In genomic region chr16:1300664-1301476, GRCh38 we compare ENCODE assay signal across 9 cellular contexts. TPM values are rescaled to one million over a fixed set of nuclear protein-coding genes. Genes with fewer than 3 reads are reported as not detected.
DNase-seq lines count a peak whose midpoint lies in the region; ATAC-seq, FAIRE-seq and TF ChIP-seq lines count a peak whose summit lies in the region.
"Had no signal": no experiment of that assay in that cellular context is flagged by ENCODE, and none has a peak within 500 bp of the region (broad histone marks: within the 10 kb centered on the region; RNA-seq: fewer than 3 reads in every experiment).

No MANE protein-coding gene starts in this region.

- H2AK5ac ChIP-seq in H1 (ENCODE audit: low read depth, low read length): peak overlapping the region; percentile 39; the same call in 1 of the 2 replicates

- CTCF ChIA-PET in activated CD8-positive, alpha-beta T cell treated with anti-CD3 and anti-CD28 coated beads, Interleukin-2, amount 10 ng/mL, durations not matched to agents 7 days and 5 days (lab: Charles Lee): interaction anchor here (1.0 to 1.5 kb wide), 4 partner anchors 10 to 42 kb away, joined by 3 to 7 read pairs (median 4); no protein-coding TSS in a partner anchor
- CTCF ChIA-PET in H1 (lab: Charles Lee; ENCODE audit: partially characterized antibody): interaction anchor here (0.6 to 3.3 kb wide), 21 partner anchors 10 to 468 kb away, joined by 3 to 35 read pairs (median 4); no protein-coding TSS in a partner anchor

- peak; percentile 95 for DNase-seq in GM12892 (ENCODE audit: insufficient read length)
- DNase-seq in NCI-H345 (lab: John Stamatoyannopoulos, UW): peak; percentile 28
- peak; percentile 80 for DNase-seq in activated CD8-positive, alpha-beta T cell treated with anti-CD3 and anti-CD28 coated beads, Interleukin-2, amount 10 ng/mL, durations not matched to agents 7 days and 5 days
- peak in 1 of 2 experiments; percentile 94 for DNase-seq in H1 (ENCODE audit: low read depth in 1 of 2, low spot score in 2 of 2)
- peak; percentile 56 for DNase-seq in mucosa of gallbladder (ENCODE audit: low spot score)
- DNase-seq in stimulated activated CD8-positive, alpha-beta memory T cell treated with anti-CD3 and anti-CD28 coated beads, Interleukin-4, amount 100 ng/mL, for 48 hours: peak; percentile 88
- DNase-seq in cerebellar nuclear complex (lab: John Stamatoyannopoulos, UW): no peak

- H3K36me3 Mint-ChIP-seq in activated CD8-positive, alpha-beta T cell treated with anti-CD3 and anti-CD28 coated beads, Interleukin-2, amount 10 ng/mL, durations not matched to agents 7 days and 5 days (ENCODE audit: low read depth): no peaks in the 10 kb centered on the region

- H3K79me1 ChIP-seq in H1 (ENCODE audit: low read depth, low read length): no peaks in the 10 kb centered on the region; the same call in 1 of the 2 replicates

- POLR2A ChIA-PET in activated CD8-positive, alpha-beta T cell treated with anti-CD3 and anti-CD28 coated beads, Interleukin-2, amount 10 ng/mL, durations not matched to agents 7 days and 5 days (lab: Charles Lee): interaction anchor here (1.1 kb wide), 1 partner anchor 8 kb away, joined by 3 read pairs; no protein-coding TSS in a partner anchor
- POLR2A ChIA-PET in H1 (lab: Charles Lee; ENCODE audit: partially characterized antibody): interaction anchor here (1.2 to 3.3 kb wide), 5 partner anchors 8 to 31 kb away, joined by 3 to 18 read pairs (median 5); partner anchors contain the start of gene UBE2I

- H2BK15ac ChIP-seq in H1 (ENCODE audit: low read length): 0 out of 2 replicates have a peak overlapping the region, but pooled peaks have one; percentile 46

- peaks cover 2% of the 10 kb centered on the region for H3K27me3 Mint-ChIP-seq in activated CD8-positive, alpha-beta T cell treated with anti-CD3 and anti-CD28 coated beads, Interleukin-2, amount 10 ng/mL, durations not matched to agents 7 days and 5 days (ENCODE audit: low read depth)

- H3K36me3 ChIP-seq in H1 (ENCODE audit: control insufficient read depth in 2 of 4, insufficient read depth in 4 of 4, low read length in 3 of 4): no peaks in the 10 kb centered on the region

- H3K9ac ChIP-seq in H1 (replicated peaks in 1 of 4; ENCODE audit: extremely low read depth in 1 of 4, low read depth in 3 of 4, low read length in 3 of 4): no peak overlapping the region

- peak; percentile 90 for ATAC-seq in activated CD8-positive, alpha-beta T cell treated with anti-CD3 and anti-CD28 coated beads, Interleukin-2, amount 10 ng/mL, durations not matched to agents 7 days and 5 days
- ATAC-seq in HG02970 (IDR thresholded peaks at IDR 0.05; ENCODE audit: low FRiP score, unreplicated experiment): no peak

- peak overlapping the region in 1 of 4 experiments; percentile 29; a peak in 1 of 8 replicates for H3K4me3 ChIP-seq in H1 (ENCODE audit: extremely low read depth in 1 of 4, insufficient read depth in 2 of 4, low read depth in 3 of 4, low read length in 4 of 4)

- no peak overlapping the region for H2BK120ac ChIP-seq in H1 (replicated peaks; ENCODE audit: low read depth, low read length)

- H4K8ac ChIP-seq in H1 (ENCODE audit: extremely low read depth, insufficient read depth, low read length): peak overlapping the region; percentile 21; the same call in 1 of the 2 replicates

- H3K9me3 ChIP-seq in H1 (ENCODE audit: insufficient read depth in 2 of 2, low read depth in 1 of 2, low read length in 1 of 2): no peaks in the 10 kb centered on the region

- H3K9me3 Mint-ChIP-seq in activated CD8-positive, alpha-beta T cell treated with anti-CD3 and anti-CD28 coated beads, Interleukin-2, amount 10 ng/mL, durations not matched to agents 7 days and 5 days (ENCODE audit: insufficient read depth): no peaks in the 10 kb centered on the region

- peak overlapping the region; percentile 90 for H2BK20ac ChIP-seq in H1 (ENCODE audit: low read length)

- no peak overlapping the region for H3K4ac ChIP-seq in H1 (replicated peaks; ENCODE audit: insufficient read length, low read depth, low read length)

- H3K27ac ChIP-seq in H1 (ENCODE audit: low read depth, low read length): no peak overlapping the region

- H4K20me1 ChIP-seq in H1 (replicated peaks in 1 of 2; ENCODE audit: control insufficient read depth in 1 of 2, insufficient read depth in 2 of 2, low read length in 2 of 2): no peaks in the 10 kb centered on the region

- no peak overlapping the region for H3K4me3 Mint-ChIP-seq in activated CD8-positive, alpha-beta T cell treated with anti-CD3 and anti-CD28 coated beads, Interleukin-2, amount 10 ng/mL, durations not matched to agents 7 days and 5 days

- no peak overlapping the region for H4K5ac ChIP-seq in H1 (ENCODE audit: insufficient read length, low read depth, low read length)

- peak; percentile 69 to 98 (median 87) for TF ChIP-seq CTCF in H1 (IDR thresholded peaks at IDR 0.05; ENCODE audit: control extremely low read depth in 1 of 3, insufficient read depth in 1 of 3, low read depth in 1 of 3, low read length in 3 of 3)

- TF ChIP-seq RAD21 in H1 (IDR thresholded peaks at IDR 0.05 in 1 of 2, conservative IDR thresholded peaks at IDR 0.05 in 1 of 2; ENCODE audit: low read depth in 2 of 2, low read length in 2 of 2): peak; percentile 38 to 55

- TF ChIP-seq POLR2A in GM12892 (IDR thresholded peaks at IDR 0.05; ENCODE audit: low read depth, low read length) (no peak), H1 (IDR thresholded peaks at IDR 0.05; ENCODE audit: control extremely low read depth in 1 of 2, low read depth in 2 of 2, low read length in 2 of 2) (no peak)

- H3K27me3 ChIP-seq in H1 (replicated peaks in 1 of 4; ENCODE audit: control insufficient read depth in 3 of 4, extremely low read depth in 1 of 4, insufficient read depth in 3 of 4, low read length in 3 of 4): no peaks in the 10 kb centered on the region

- peaks cover 0 to 16% (median 12%) of the 10 kb centered on the region in 4 experiments; a peak in 6 of 7 replicates for H3K4me1 ChIP-seq in H1 (replicated peaks in 1 of 4; ENCODE audit: control insufficient read depth in 3 of 4, insufficient read depth in 4 of 4, low read length in 3 of 4)

- peaks cover 2% of the 10 kb centered on the region; the same call in 1 of the 2 replicates for H3K23me2 ChIP-seq in H1 (ENCODE audit: low read depth, low read length)

- H2BK5ac ChIP-seq in H1 (ENCODE audit: low read depth, low read length): no peak overlapping the region

- no peak overlapping the region for H2AFZ ChIP-seq in H1 (ENCODE audit: low read length)

- H3K14ac ChIP-seq in H1 (ENCODE audit: insufficient read length): no peak overlapping the region

- H3K4me1 Mint-ChIP-seq in activated CD8-positive, alpha-beta T cell treated with anti-CD3 and anti-CD28 coated beads, Interleukin-2, amount 10 ng/mL, durations not matched to agents 7 days and 5 days (ENCODE audit: low read depth): peaks cover 34% of the 10 kb centered on the region

- H3K18ac ChIP-seq in H1 (ENCODE audit: extremely low read depth, low read length): peak overlapping the region; percentile 60; the same call in 1 of the 2 replicates

- no peak overlapping the region for H4K91ac ChIP-seq in H1 (replicated peaks; ENCODE audit: insufficient read length, low read length)

- no peak overlapping the region for H3K23ac ChIP-seq in H1 (ENCODE audit: insufficient read length)

- H3K4me2 ChIP-seq in H1 (ENCODE audit: insufficient read depth in 1 of 2, low read depth in 2 of 2, low read length in 2 of 2): peak overlapping the region in 1 of 2 experiments; percentile 55; a peak in 3 of 4 replicates

- no peak for TF ChIP-seq EP300 in H1 (IDR thresholded peaks at IDR 0.05; ENCODE audit: borderline replicate concordance in 1 of 2, low read depth in 2 of 2, low read length in 2 of 2)

- no peak overlapping the region for H3K56ac ChIP-seq in H1 (replicated peaks; ENCODE audit: insufficient read length, low read depth, low read length)

- H3K79me2 ChIP-seq in H1 (ENCODE audit: control insufficient read depth in 1 of 2, insufficient read depth in 2 of 2, low read length in 2 of 2): no peaks in the 10 kb centered on the region

- H3K27ac Mint-ChIP-seq in activated CD8-positive, alpha-beta T cell treated with anti-CD3 and anti-CD28 coated beads, Interleukin-2, amount 10 ng/mL, durations not matched to agents 7 days and 5 days: no peak overlapping the region

- 33% methylated on average over 30 of the region's 42 CpGs; no CpG with 5 or more reads in 1 of the 2 experiments for WGBS in H1 (ENCODE audit: extremely low coverage in 1 of 2, insufficient coverage in 1 of 2, insufficient read length in 1 of 2, insufficient replicate concordance in 2 of 2, low coverage in 1 of 2, low lambda C conversion rate in 2 of 2, missing lambda C conversion rate in 1 of 2), 2 experiments

- FAIRE-seq in GM12892 (lab: Jason Lieb, UNC) (peak; percentile 89), H1 (lab: Jason Lieb, UNC) (no peak)

- H2BK12ac ChIP-seq in H1 (ENCODE audit: low read depth, low read length): peak overlapping the region; percentile 33; the same call in 1 of the 2 replicates

RNA-seq across cellular contexts. Expression of gene UBE2I, which starts 8.6 kb away (rescaled TPM):
- 148 TPM for polyA plus RNA-seq in GM12892 (2012; ENCODE audit: missing spikeins)
- total RNA-seq in activated CD8-positive, alpha-beta T cell treated with anti-CD3 and anti-CD28 coated beads, Interleukin-2, amount 10 ng/mL, durations not matched to agents 7 days and 5 days: 100 to 1,000 TPM; 207 to 237 TPM
- total RNA-seq in H1 (2021; fragmentation: NEBNext Ultra II Directional; extraction: Animal tissue kit (Norgen Biotek cat#: 25700)): 268 and 272 TPM in 2 replicates
- polyA plus RNA-seq in H1 (2011; rRNA removed): 148 and 162 TPM in 2 replicates
- 142 TPM for polyA plus RNA-seq in H1 (2011; cell fraction: cytosol; rRNA removed)
- 143 TPM for polyA plus RNA-seq in H1 (2011; cell fraction: nucleus; rRNA removed)
- 186 to 197 TPM (median 190 TPM) in 4 replicates for polyA plus RNA-seq in H1 (2012, experiment 1 of 2)
- polyA plus RNA-seq in H1 (2012, experiment 2 of 2): 278 TPM
- 202 TPM for polyA plus RNA-seq in H1 (2013, experiment 1 of 2)
- 204 TPM for polyA plus RNA-seq in H1 (2013, experiment 2 of 2)
- polyA minus RNA-seq in H1 (2011; rRNA and poly(A)+ RNA removed): 87.2 and 89.0 TPM in 2 replicates
- polyA minus RNA-seq in H1 (2011; cell fraction: cytosol; rRNA and poly(A)+ RNA removed): 84.7 TPM
- 99.4 TPM for polyA minus RNA-seq in H1 (2011; cell fraction: nucleus; rRNA and poly(A)+ RNA removed)
- 100 TPM for total RNA-seq in mucosa of gallbladder

RNA-seq across cellular contexts. Expression of gene BAIAP3, which starts 32.6 kb away (rescaled TPM):
- polyA plus RNA-seq in GM12892 (2012; ENCODE audit: missing spikeins): 0.36 TPM
- total RNA-seq in activated CD8-positive, alpha-beta T cell treated with anti-CD3 and anti-CD28 coated beads, Interleukin-2, amount 10 ng/mL, durations not matched to agents 7 days and 5 days: under 1 TPM; 0.24 to 0.63 TPM
- 6.8 and 7.9 TPM in 2 replicates for total RNA-seq in H1 (2021; fragmentation: NEBNext Ultra II Directional; extraction: Animal tissue kit (Norgen Biotek cat#: 25700))
- polyA plus RNA-seq in H1 (2011; rRNA removed): 2.9 and 6.3 TPM in 2 replicates
- polyA plus RNA-seq in H1 (2011; cell fraction: cytosol; rRNA removed): 4.8 TPM
- polyA plus RNA-seq in H1 (2011; cell fraction: nucleus; rRNA removed): 33.8 TPM
- polyA plus RNA-seq in H1 (2012, experiment 1 of 2): 4.5 to 6.4 TPM (median 5.6 TPM) in 4 replicates
- polyA plus RNA-seq in H1 (2012, experiment 2 of 2): 2.6 TPM
- 5.0 TPM for polyA plus RNA-seq in H1 (2013, experiment 1 of 2)
- 3.4 TPM for polyA plus RNA-seq in H1 (2013, experiment 2 of 2)
- polyA minus RNA-seq in H1 (2011; rRNA and poly(A)+ RNA removed): 2.0 and 2.1 TPM in 2 replicates
- 5.7 TPM for polyA minus RNA-seq in H1 (2011; cell fraction: cytosol; rRNA and poly(A)+ RNA removed)
- 11.1 TPM for polyA minus RNA-seq in H1 (2011; cell fraction: nucleus; rRNA and poly(A)+ RNA removed)
- total RNA-seq in mucosa of gallbladder: 2.6 TPM

RNA-seq across cellular contexts. Expression of gene TPSD1, which starts 45.0 kb away (rescaled TPM):
- polyA plus RNA-seq in GM12892 (2012; ENCODE audit: missing spikeins): not detected
- total RNA-seq in activated CD8-positive, alpha-beta T cell treated with anti-CD3 and anti-CD28 coated beads, Interleukin-2, amount 10 ng/mL, durations not matched to agents 7 days and 5 days: not detected
- not detected in 2 replicates for total RNA-seq in H1 (2021; fragmentation: NEBNext Ultra II Directional; extraction: Animal tissue kit (Norgen Biotek cat#: 25700))
- polyA plus RNA-seq in H1 (2011; rRNA removed): 0.26 and 0.61 TPM in 2 replicates
- 0.62 TPM for polyA plus RNA-seq in H1 (2011; cell fraction: cytosol; rRNA removed)
- 8.5 TPM for polyA plus RNA-seq in H1 (2011; cell fraction: nucleus; rRNA removed)
- 0.42 to 1.1 TPM (median 0.70 TPM) in 4 replicates for polyA plus RNA-seq in H1 (2012, experiment 1 of 2)
- 0.18 TPM for polyA plus RNA-seq in H1 (2012, experiment 2 of 2)
- 0.36 TPM for polyA plus RNA-seq in H1 (2013, experiment 1 of 2)
- 0.17 TPM for polyA plus RNA-seq in H1 (2013, experiment 2 of 2)
- 0.28 TPM in 1 of 2 replicates, not detected in the other for polyA minus RNA-seq in H1 (2011; rRNA and poly(A)+ RNA removed)
- not detected for polyA minus RNA-seq in H1 (2011; cell fraction: cytosol; rRNA and poly(A)+ RNA removed)
- polyA minus RNA-seq in H1 (2011; cell fraction: nucleus; rRNA and poly(A)+ RNA removed): not detected
- 0.69 TPM for total RNA-seq in mucosa of gallbladder
- total RNA-seq: glomerular endothelial cell had no signal

RNA-seq across cellular contexts. Expression of gene TSR3, which starts 50.8 kb away (rescaled TPM):
- polyA plus RNA-seq in GM12892 (2012; ENCODE audit: missing spikeins): 17.8 TPM
- 10 to 100 TPM; 48.5 to 50.7 TPM for total RNA-seq in activated CD8-positive, alpha-beta T cell treated with anti-CD3 and anti-CD28 coated beads, Interleukin-2, amount 10 ng/mL, durations not matched to agents 7 days and 5 days
- 45.9 and 52.3 TPM in 2 replicates for total RNA-seq in H1 (2021; fragmentation: NEBNext Ultra II Directional; extraction: Animal tissue kit (Norgen Biotek cat#: 25700))
- 43.1 and 66.0 TPM in 2 replicates for polyA plus RNA-seq in H1 (2011; rRNA removed)
- polyA plus RNA-seq in H1 (2011; cell fraction: cytosol; rRNA removed): 60.3 TPM
- 46.0 TPM for polyA plus RNA-seq in H1 (2011; cell fraction: nucleus; rRNA removed)
- 31.8 to 57.4 TPM (median 53.2 TPM) in 4 replicates for polyA plus RNA-seq in H1 (2012, experiment 1 of 2)
- 37.5 TPM for polyA plus RNA-seq in H1 (2012, experiment 2 of 2)
- polyA plus RNA-seq in H1 (2013, experiment 1 of 2): 25.0 TPM
- 26.0 TPM for polyA plus RNA-seq in H1 (2013, experiment 2 of 2)
- polyA minus RNA-seq in H1 (2011; rRNA and poly(A)+ RNA removed): 10.2 and 10.8 TPM in 2 replicates
- polyA minus RNA-seq in H1 (2011; cell fraction: cytosol; rRNA and poly(A)+ RNA removed): 31.2 TPM
- polyA minus RNA-seq in H1 (2011; cell fraction: nucleus; rRNA and poly(A)+ RNA removed): 19.7 TPM
- 51.2 TPM for total RNA-seq in mucosa of gallbladder

RNA-seq across cellular contexts. Expression of gene GNPTG, which starts 50.9 kb away (rescaled TPM):
- polyA plus RNA-seq in GM12892 (2012; ENCODE audit: missing spikeins): 15.3 TPM
- 10 to 100 TPM; 24.2 to 25.1 TPM for total RNA-seq in activated CD8-positive, alpha-beta T cell treated with anti-CD3 and anti-CD28 coated beads, Interleukin-2, amount 10 ng/mL, durations not matched to agents 7 days and 5 days
- total RNA-seq in H1 (2021; fragmentation: NEBNext Ultra II Directional; extraction: Animal tissue kit (Norgen Biotek cat#: 25700)): 25.2 and 26.2 TPM in 2 replicates
- 51.2 and 73.3 TPM in 2 replicates for polyA plus RNA-seq in H1 (2011; rRNA removed)
- 45.7 TPM for polyA plus RNA-seq in H1 (2011; cell fraction: cytosol; rRNA removed)
- 73.3 TPM for polyA plus RNA-seq in H1 (2011; cell fraction: nucleus; rRNA removed)
- 21.7 to 30.2 TPM (median 28.6 TPM) in 4 replicates for polyA plus RNA-seq in H1 (2012, experiment 1 of 2)
- 17.9 TPM for polyA plus RNA-seq in H1 (2012, experiment 2 of 2)
- polyA plus RNA-seq in H1 (2013, experiment 1 of 2): 22.1 TPM
- 23.7 TPM for polyA plus RNA-seq in H1 (2013, experiment 2 of 2)
- 9.9 and 10.5 TPM in 2 replicates for polyA minus RNA-seq in H1 (2011; rRNA and poly(A)+ RNA removed)
- polyA minus RNA-seq in H1 (2011; cell fraction: cytosol; rRNA and poly(A)+ RNA removed): 9.3 TPM
- 13.4 TPM for polyA minus RNA-seq in H1 (2011; cell fraction: nucleus; rRNA and poly(A)+ RNA removed)
- total RNA-seq in mucosa of gallbladder: 86.6 TPM

Comparison
In these comparisons a context has a peak if more than half of its experiments do, and no peak if none do; other contexts are left out.
1. DNase-seq: peak in GM12892 (single experiment), NCI-H345 (single experiment), activated CD8-positive, alpha-beta T cell treated with anti-CD3 and anti-CD28 coated beads, Interleukin-2, amount 10 ng/mL, durations not matched to agents 7 days and 5 days (single experiment), mucosa of gallbladder (single experiment) and stimulated activated CD8-positive, alpha-beta memory T cell treated with anti-CD3 and anti-CD28 coated beads, Interleukin-4, amount 100 ng/mL, for 48 hours (single experiment); none in cerebellar nuclear complex (0 of 2).